ENCODE assay signal across 1 cellular context in genomic region chr3:47112997-47113396, GRCh38.
TF ChIP-seq lines count a peak whose summit lies in the region.

No MANE protein-coding gene starts in this region.

TF ChIP-seq in SK-N-SH, 30 proteins besides CTCF, POLR2A, EP300 and RAD21 (continued from another document):
- TF ChIP-seq REST (IDR thresholded peaks at IDR 0.05; ENCODE audit: low read depth, low read length) (no peak), JUND (IDR thresholded peaks at IDR 0.05) (no peak), FOSL2 (IDR thresholded peaks at IDR 0.05; ENCODE audit: borderline replicate concordance, low read depth) (no peak), GATA2 (CRISPR knock-in tag; IDR thresholded peaks at IDR 0.05) (no peak), POLR2AphosphoS5 (IDR thresholded peaks at IDR 0.05; ENCODE audit: low read depth, low read length) (no peak), SMC3 (IDR thresholded peaks at IDR 0.05; ENCODE audit: low read depth, low read length) (no peak), TAF1 (IDR thresholded peaks at IDR 0.05; ENCODE audit: borderline replicate concordance, low read depth, low read length) (no peak), SIN3A (IDR thresholded peaks at IDR 0.05; ENCODE audit: borderline replicate concordance, low read depth, low read length) (no peak), TEAD4 (IDR thresholded peaks at IDR 0.05; ENCODE audit: borderline replicate concordance, insufficient read depth) (no peak), RXRA (IDR thresholded peaks at IDR 0.05; ENCODE audit: borderline replicate concordance, low read depth) (no peak), CHD2 (IDR thresholded peaks at IDR 0.05; ENCODE audit: low read length, partially characterized antibody) (no peak), MXI1 (IDR thresholded peaks at IDR 0.05; ENCODE audit: low read depth, low read length) (no peak), RFX5 (IDR thresholded peaks at IDR 0.05; ENCODE audit: low read length) (no peak), NRF1 (IDR thresholded peaks at IDR 0.05; ENCODE audit: low read depth, low read length) (no peak), USF2 (IDR thresholded peaks at IDR 0.05; ENCODE audit: borderline replicate concordance, low read depth, low read length) (no peak), PBX3 (IDR thresholded peaks at IDR 0.05) (no peak)
